In the genomic region with DNA sequence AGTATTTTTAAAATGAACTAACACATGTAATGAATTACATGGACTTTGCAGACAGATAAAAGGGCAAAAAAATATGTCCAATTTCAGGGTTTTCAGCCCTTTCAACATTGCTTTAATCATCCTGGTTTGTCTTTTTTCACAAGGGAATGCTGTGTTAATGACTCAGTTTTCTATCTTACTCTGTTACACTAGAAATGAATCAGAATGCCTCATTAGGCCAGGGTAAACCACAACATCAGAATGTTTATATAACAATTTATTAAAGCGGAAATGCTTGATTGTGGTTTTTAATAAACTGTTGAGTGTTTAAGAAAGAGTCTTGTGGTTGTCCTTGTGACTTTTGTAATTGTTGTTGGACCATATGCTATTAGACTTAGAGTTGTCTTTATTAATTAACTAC, we compare ENCODE assay signal across 17 cellular contexts. TPM values are rescaled to one million over a fixed set of nuclear protein-coding genes. Genes with fewer than 3 reads are reported as not detected.
DNase-seq lines count a peak whose midpoint lies in the region; ATAC-seq and FAIRE-seq lines count a peak whose summit lies in the region.
"Had no signal": no experiment of that assay in that cellular context is flagged by ENCODE, and none has a peak within 500 bp of the region (broad histone marks: within the 10 kb centered on the region; RNA-seq: fewer than 3 reads in every experiment).

No MANE protein-coding gene starts in this region.

- peak overlapping the region; percentile 30 for H3K27ac ChIP-seq in epithelial cell of prostate
- H3K27ac ChIP-seq: coronary artery had no signal

- DNase-seq in GM03348 (ENCODE audit: low spot score) (peak; percentile 74), epithelial cell of prostate (ENCODE audit: low read depth, low spot score) (peak; percentile 48), renal cortical epithelial cell (ENCODE audit: low read depth) (peak; percentile 86), activated gamma-delta T cell (lab: John Stamatoyannopoulos, UW) (no peak), NK-92 (lab: John Stamatoyannopoulos, UW; ENCODE audit: unreplicated experiment) (no peak)
- DNase-seq: activated B cell treated with CpG ODN at 0.5 μM for 24 hours; glutamatergic neuron; naive thymus-derived CD8-positive, alpha-beta T cell; NCI-H2171; right cardiac atrium; stimulated activated naive CD8-positive, alpha-beta T cell treated with anti-CD3 and anti-CD28 coated beads, Interleukin-15, amount 100 ng/mL, for 72 hours had no signal

- FAIRE-seq in TTC549 (lab: Jason Lieb, UNC): peak; percentile 26

- ATAC-seq in HG03039 (IDR thresholded peaks at IDR 0.05; ENCODE audit: unreplicated experiment) (no peak), GM18873 (IDR thresholded peaks at IDR 0.05; ENCODE audit: low FRiP score, unreplicated experiment) (no peak)
- ATAC-seq: activated naive CD4-positive, alpha-beta T cell treated with anti-CD3 and anti-CD28 coated beads, Interleukin-2, amount 50 U/mL, for 72 hours; left lobe of liver; naive thymus-derived CD8-positive, alpha-beta T cell; right cardiac atrium; stimulated activated naive CD8-positive, alpha-beta T cell treated with anti-CD3 and anti-CD28 coated beads, Interleukin-15, amount 100 ng/mL, for 72 hours had no signal

RNA-seq across cellular contexts. Expression of a gene that starts 13.5 kb away (rescaled TPM):
- total RNA-seq in renal cortical epithelial cell: 9.7 and 16.3 TPM in 2 replicates

Comparison
In these comparisons a context has a peak if more than half of its experiments do, and no peak if none do; other contexts are left out.
1. DNase-seq: peak in GM03348 (single experiment), epithelial cell of prostate (single experiment) and renal cortical epithelial cell (single experiment); none in activated gamma-delta T cell (single experiment) and NK-92 (single experiment).